Comparison of ENCODE assay signal across 21 cellular contexts in the genomic region with DNA sequence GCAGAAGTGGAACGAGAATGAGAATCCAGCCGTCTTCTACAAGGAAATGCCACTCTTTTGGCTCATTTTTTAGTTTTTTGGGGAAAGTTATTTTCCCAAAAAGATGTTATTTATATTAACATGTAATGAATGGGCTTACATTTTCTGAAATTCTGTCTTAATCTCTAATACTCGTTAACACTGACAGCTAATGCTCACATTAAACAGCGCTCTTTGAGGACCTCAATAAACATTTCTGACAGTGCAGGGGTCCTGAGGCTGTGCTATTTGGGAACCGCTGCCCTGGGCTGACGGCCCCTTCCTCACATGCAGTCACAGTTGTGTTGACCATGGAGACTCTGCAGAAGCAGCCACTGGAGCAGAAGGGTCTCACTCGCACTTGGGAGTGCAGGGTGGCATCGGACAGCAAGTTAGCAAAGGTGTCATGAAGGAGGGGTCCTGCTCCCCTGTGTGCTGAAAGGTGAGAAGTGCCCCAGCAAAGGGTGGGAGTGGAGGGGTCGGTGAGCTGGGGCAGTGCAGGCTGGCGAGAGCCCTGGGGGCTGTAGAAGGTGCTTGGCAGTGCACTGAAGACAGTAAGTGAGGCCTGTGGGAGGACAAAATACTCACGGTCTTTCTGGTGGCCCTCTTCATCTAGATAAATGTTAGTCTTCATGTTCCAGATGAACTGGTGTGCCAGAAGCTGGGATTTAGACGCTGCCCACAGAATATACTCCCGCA. TPM values are rescaled to one million over a fixed set of nuclear protein-coding genes. Genes with fewer than 3 reads are reported as not detected.
DNase-seq lines count a peak whose midpoint lies in the region; ATAC-seq, FAIRE-seq and TF ChIP-seq lines count a peak whose summit lies in the region.
"Had no signal": no experiment of that assay in that cellular context is flagged by ENCODE, and none has a peak within 500 bp of the region (broad histone marks: within the 10 kb centered on the region; RNA-seq: fewer than 3 reads in every experiment).

No MANE protein-coding gene starts in this region.

- no peaks in the 10 kb centered on the region for H3K27me3 ChIP-seq in H9 (ENCODE audit: insufficient read depth, low read length)
- no peaks in the 10 kb centered on the region for H3K27me3 ChIP-seq in K562 (ENCODE audit: control insufficient read depth in 2 of 2, insufficient read depth in 2 of 2, low read length in 2 of 2)
- no peaks in the 10 kb centered on the region for H3K27me3 ChIP-seq in adrenal gland

- no peak overlapping the region for H4K8ac ChIP-seq in H9 (replicated peaks; ENCODE audit: insufficient read length, low read depth, low read length)

- H3K23me2 ChIP-seq in H9 (ENCODE audit: insufficient read length, low read depth, low read length, poor library complexity, severe bottlenecking), result no peaks in the 10 kb centered on the region

- H3K4me2 ChIP-seq in H9 (ENCODE audit: insufficient read depth, insufficient read length, low read length) (no peak overlapping the region), K562 (ENCODE audit: insufficient read depth, low read length) (no peak overlapping the region)
- H3K4me2 ChIP-seq: PC-9 had no signal

- H3K27ac Mint-ChIP-seq in H9 (peak overlapping the region in 2 of 3 experiments; percentile 40 to 44; a peak in 2 of 7 replicates), memory B cell (peak overlapping the region; percentile 45)
- peak overlapping the region; percentile 46 for H3K27ac Mint-ChIP-seq in stimulated activated memory B cell treated with anti-CD40 and anti-IgM and Interleukin-4, amounts not matched to agents 10 μg/mL and 1 μg/mL and 100 μg/mL, for 72 hours

- no CpG with 5 or more reads among the region's 13 CpGs for WGBS in H9 (ENCODE audit: extremely low coverage, insufficient read length, low lambda C conversion rate)
- WGBS in K562 (ENCODE audit: insufficient coverage, low coverage, missing lambda C conversion rate), result 73% methylated on average over 13 of the region's 13 CpGs
- 93 to 95% (median 94%) methylated on average over 11 to 13 of the region's 13 CpGs for WGBS in adrenal gland, 4 donors

- H3K27ac ChIP-seq in H9 (ENCODE audit: insufficient read length, low read depth, low read length), result no peak overlapping the region
- H3K27ac ChIP-seq in K562 (ENCODE audit: extremely low read depth, low read depth, low read length), result no peak overlapping the region
- no peak overlapping the region for H3K27ac ChIP-seq in adrenal gland
- H3K27ac ChIP-seq: GM23248, PC-9, RWPE1 had no signal

- H2BK12ac ChIP-seq in H9 (ENCODE audit: insufficient read length, low read depth, low read length), result no peak overlapping the region

- H3K36me3 ChIP-seq in K562 (ENCODE audit: control insufficient read depth, insufficient read depth, low read length) (peaks cover 25% of the 10 kb centered on the region; the same call in 1 of the 3 replicates), adrenal gland (replicated peaks in 1 of 2) (peaks cover 0 to 20% of the 10 kb centered on the region in 2 donors)

- TF ChIP-seq RAD21 in K562 (CRISPR knock-in tag; conservative IDR thresholded peaks at IDR 0.05 in 1 of 2, IDR thresholded peaks at IDR 0.05 in 1 of 2), result no peak

- H3K79me1 ChIP-seq in H9 (ENCODE audit: insufficient read depth, low read depth, low read length, poor library complexity, severe bottlenecking), result no peaks in the 10 kb centered on the region

- H3K4me1 ChIP-seq in H9 (ENCODE audit: insufficient read depth, low read length), result no peaks in the 10 kb centered on the region
- H3K4me1 ChIP-seq in K562 (replicated peaks in 1 of 2; ENCODE audit: control insufficient read depth in 2 of 2, insufficient read depth in 2 of 2, low read length in 2 of 2), result peaks cover 0 to 8% of the 10 kb centered on the region in 2 experiments; a peak in 2 of 5 replicates
- H3K4me1 ChIP-seq in adrenal gland (replicated peaks in 1 of 2), result no peaks in the 10 kb centered on the region

- no peak overlapping the region for H3K4me3 Mint-ChIP-seq in H9
- no peak overlapping the region for H3K4me3 Mint-ChIP-seq in memory B cell
- no peak overlapping the region for H3K4me3 Mint-ChIP-seq in stimulated activated memory B cell treated with anti-CD40 and anti-IgM and Interleukin-4, amounts not matched to agents 10 μg/mL and 1 μg/mL and 100 μg/mL, for 72 hours
- H3K4me3 Mint-ChIP-seq: CD14-positive monocyte had no signal

- H2BK120ac ChIP-seq in H9 (ENCODE audit: low read depth, low read length, poor library complexity, severe bottlenecking), result no peak overlapping the region

- H3K56ac ChIP-seq in H9 (ENCODE audit: insufficient read length, low read depth, low read length), result no peak overlapping the region

- CTCF ChIA-PET in K562 (lab: Yijun Ruan, JAX; ENCODE audit: low intra/inter-chr PET ratio), result interaction anchor here (0.6 kb wide), 1 partner anchor 9 kb away, joined by 3 read pairs; no protein-coding TSS in a partner anchor

- H4K20me1 ChIP-seq in H9 (ENCODE audit: control insufficient read depth, insufficient read depth, insufficient read length), result no peaks in the 10 kb centered on the region
- no peaks in the 10 kb centered on the region for H4K20me1 ChIP-seq in K562 (replicated peaks; ENCODE audit: control insufficient read depth, insufficient read depth, low read length)

- H3K4me1 Mint-ChIP-seq in H9 (no peaks in the 10 kb centered on the region), memory B cell (peaks cover 16% of the 10 kb centered on the region)
- peaks cover 39% of the 10 kb centered on the region for H3K4me1 Mint-ChIP-seq in stimulated activated memory B cell treated with anti-CD40 and anti-IgM and Interleukin-4, amounts not matched to agents 10 μg/mL and 1 μg/mL and 100 μg/mL, for 72 hours

- H2BK15ac ChIP-seq in H9 (ENCODE audit: low read depth, low read length), result no peak overlapping the region

- ATAC-seq in K562 (peak; percentile 8; the same call in 2 of the 3 replicates), memory B cell (ENCODE audit: low read depth) (no peak), HG03175 (IDR thresholded peaks at IDR 0.05; ENCODE audit: unreplicated experiment) (no peak), GM21717 (IDR thresholded peaks at IDR 0.05; ENCODE audit: unreplicated experiment) (no peak), GM21528 (IDR thresholded peaks at IDR 0.05; ENCODE audit: low FRiP score, unreplicated experiment) (no peak)
- ATAC-seq in stimulated activated memory B cell treated with anti-CD40 and anti-IgM and Interleukin-4, amounts not matched to agents 10 μg/mL and 1 μg/mL and 100 μg/mL, for 72 hours, result no peak
- ATAC-seq: HepG2, SK-N-SH treated with all-trans-retinoic acid at 6 μM for 48 hours had no signal

- no peaks in the 10 kb centered on the region for H3K79me2 ChIP-seq in H9 (ENCODE audit: insufficient read depth, low read length)
- H3K79me2 ChIP-seq in K562 (ENCODE audit: control insufficient read depth, insufficient read depth, low read length), result no peaks in the 10 kb centered on the region

- H3K14ac ChIP-seq in H9 (ENCODE audit: insufficient read depth, low read length), result no peak overlapping the region

- H3K9ac ChIP-seq in H9 (ENCODE audit: extremely low read depth, insufficient read length, low read length) (no peak overlapping the region), K562 (ENCODE audit: insufficient read depth in 1 of 2, low read depth in 2 of 2, low read length in 2 of 2) (peak overlapping the region in 1 of 2 experiments; percentile 51; a peak in 1 of 4 replicates)
- H3K9ac ChIP-seq: GM23248 had no signal

- no peak for FAIRE-seq in K562 (lab: Jason Lieb, UNC)
- FAIRE-seq: HepG2 had no signal

- H3K4me3 ChIP-seq in K562 (no peak overlapping the region), adrenal gland (no peak overlapping the region)
- H3K4me3 ChIP-seq: GM23248, PC-9 had no signal

- DNase-seq in H9 (no peak), K562 (ENCODE audit: extremely low read depth in 1 of 4, low spot score in 3 of 4) (peak in 2 of 4 experiments; percentile 19 to 24), memory B cell (ENCODE audit: low spot score in 2 of 2) (no peak), adrenal gland (no peak)
- DNase-seq: DMS79 treated with DMSO at 0.1 percent for 48 hours, GM23248, NCI-H1417 treated with DMSO at 0.1 percent for 48 hours, NCI-H1930, NCI-H345, NCI-H526, PC-9, SIG-M5 had no signal

- H2AFZ ChIP-seq in H9 (ENCODE audit: low read length) (no peak overlapping the region), K562 (ENCODE audit: low read depth, low read length) (no peak overlapping the region)
- H2AFZ ChIP-seq: GM23248, PC-9 had no signal

- no TSS peak for BruUV-seq in K562 (replicated peaks; lab: Mats Ljungman, UMichigan)

- intact Hi-C loops in K562 (cut with micrococcal nuclease), result loop anchor here (5.0 kb wide), 1 partner anchor 41 kb away; no protein-coding TSS in a partner anchor
- intact Hi-C loops in adrenal gland (cut with DNase I), result loop anchor here in 1 of 2 donors (10.0 kb wide), 1 partner anchor 64 kb away; no protein-coding TSS in a partner anchor

- no peak overlapping the region for H4K5ac ChIP-seq in H9 (ENCODE audit: insufficient read length, low read depth, low read length)

- H3K9me3 ChIP-seq in H9 (ENCODE audit: control insufficient read depth, low read depth, low read length), result no peaks in the 10 kb centered on the region
- no peaks in the 10 kb centered on the region for H3K9me3 ChIP-seq in K562 (replicated peaks; ENCODE audit: control insufficient read depth, insufficient read depth, low read depth, low read length)
- H3K9me3 ChIP-seq in adrenal gland (replicated peaks in 1 of 3), result no peaks in the 10 kb centered on the region

- in situ Hi-C loops in K562 (cut with MboI), result no loop called here

- H3K4ac ChIP-seq in H9 (ENCODE audit: low read depth, low read length), result no peak overlapping the region

- H3K23ac ChIP-seq in H9 (ENCODE audit: insufficient read length, low read depth, low read length), result no peak overlapping the region

- H3K27me3 Mint-ChIP-seq in H9 (ENCODE audit: low read depth) (no peaks in the 10 kb centered on the region), memory B cell (no peaks in the 10 kb centered on the region)
- H3K27me3 Mint-ChIP-seq in stimulated activated memory B cell treated with anti-CD40 and anti-IgM and Interleukin-4, amounts not matched to agents 10 μg/mL and 1 μg/mL and 100 μg/mL, for 72 hours, result no peaks in the 10 kb centered on the region

- H3K9me3 Mint-ChIP-seq in H9 (no peaks in the 10 kb centered on the region), memory B cell (no peaks in the 10 kb centered on the region)
- no peaks in the 10 kb centered on the region for H3K9me3 Mint-ChIP-seq in stimulated activated memory B cell treated with anti-CD40 and anti-IgM and Interleukin-4, amounts not matched to agents 10 μg/mL and 1 μg/mL and 100 μg/mL, for 72 hours

- no peak overlapping the region for H3K18ac ChIP-seq in H9 (ENCODE audit: insufficient read length, low read depth, low read length)

- no peak overlapping the region for H2BK20ac ChIP-seq in H9 (ENCODE audit: low read depth, low read length, poor library complexity, severe bottlenecking)

- no peak overlapping the region for H4K91ac ChIP-seq in H9 (ENCODE audit: insufficient read length, low read depth, low read length)

- no peak overlapping the region for H3T11ph ChIP-seq in H9 (ENCODE audit: low read length)

- H2AK5ac ChIP-seq in H9 (ENCODE audit: insufficient read length, low read length), result no peak overlapping the region

- H3K36me3 Mint-ChIP-seq in H9 (ENCODE audit: insufficient read depth in 1 of 3, low read depth in 3 of 3) (peaks cover 4 to 13% (median 5%) of the 10 kb centered on the region in 3 experiments; a peak in 6 of 7 replicates), memory B cell (peaks cover 8% of the 10 kb centered on the region)
- peaks cover 29% of the 10 kb centered on the region for H3K36me3 Mint-ChIP-seq in stimulated activated memory B cell treated with anti-CD40 and anti-IgM and Interleukin-4, amounts not matched to agents 10 μg/mL and 1 μg/mL and 100 μg/mL, for 72 hours

- no peak for TF ChIP-seq CTCF in H9 (conservative IDR thresholded peaks at IDR 0.05)
- TF ChIP-seq CTCF in K562 (IDR thresholded peaks at IDR 0.05 in 2 of 3, conservative IDR thresholded peaks at IDR 0.05 in 1 of 3; ENCODE audit: insufficient read depth in 2 of 3, low read depth in 1 of 3, low read length in 3 of 3), result no peak
- no peak for TF ChIP-seq CTCF in adrenal gland (IDR thresholded peaks at IDR 0.05)

- POLR2A ChIA-PET in K562 (lab: Yijun Ruan, JAX), result interaction anchor here (1.0 to 1.8 kb wide), 5 partner anchors 10 to 42 kb away, joined by 3 to 5 read pairs (median 4); no protein-coding TSS in a partner anchor

- H2BK5ac ChIP-seq in H9 (ENCODE audit: insufficient read length, low read length), result no peak overlapping the region

- no peaks in the 10 kb centered on the region for H3K9me1 ChIP-seq in K562 (ENCODE audit: control insufficient read depth, insufficient read depth, low read length)

- TF ChIP-seq EP300 in K562 (IDR thresholded peaks at IDR 0.05; ENCODE audit: low read length), result no peak

- TF ChIP-seq POLR2A in K562 (conservative IDR thresholded peaks at IDR 0.05), result no peak
- TF ChIP-seq POLR2A in adrenal gland (IDR thresholded peaks at IDR 0.05), result no peak

RNA-seq across cellular contexts. Expression of a gene that starts 53.1 kb away (rescaled TPM):
- total RNA-seq in H9 (2021) (not detected in 2 replicates), K562 (2014; rRNA removed) (not detected in 2 replicates), K562 (2014; rRNA removed; fragmentation: Illumina TruSeq; extraction: Trizol) (not detected in 2 replicates), K562 (2015; rRNA removed; fragmentation: Illumina TruSeq; extraction: Trizol) (not detected in 2 replicates), K562 (2021) (0.09 and 0.22 TPM in 2 replicates), adrenal gland (1 to 10 TPM in 1 of 8 donors, under 1 TPM in 5, not detected in 2; 0.13 to 1.0 (median 0.30) TPM)
- not detected in 2 replicates for total RNA-seq in K562 (2011; cell fraction: chromatin; rRNA removed; ENCODE audit: low replicate concordance)
- total RNA-seq in K562 (2011; cell fraction: nucleolus; rRNA removed), result not detected in 2 replicates
- total RNA-seq in K562 (2011; cell fraction: nucleoplasm; rRNA removed), result not detected in 2 replicates
- polyA plus RNA-seq in K562 (2011; rRNA removed) (not detected in 2 replicates), K562 (2014; fragmentation: Illumina TruSeq; extraction: Trizol) (not detected in 2 replicates), K562 (2014; fragmentation: Nextera tagmentation; extraction: Ambion mirVana) (under 1 TPM; 0.04 to 0.11 TPM), K562 (2014; rRNA removed) (not detected in 2 replicates), adrenal gland (under 1 TPM; 0.10 to 0.18 (median 0.16) TPM)
- polyA plus RNA-seq in K562 (2011; cell fraction: cytosol; rRNA removed), result not detected in 2 replicates
- polyA plus RNA-seq in K562 (2011; cell fraction: nucleus; rRNA removed), result not detected in 2 replicates
- polyA plus RNA-seq in K562 (2012), result 0.11 and 0.16 TPM in 2 replicates
- not detected in 2 replicates for polyA minus RNA-seq in K562 (2011; rRNA and poly(A)+ RNA removed)
- polyA minus RNA-seq in K562 (2011; cell fraction: cytosol; rRNA and poly(A)+ RNA removed), result 1.0 TPM in 1 of 2 replicates, not detected in the other
- not detected in 2 replicates for polyA minus RNA-seq in K562 (2011; cell fraction: nucleus; rRNA and poly(A)+ RNA removed)
- total RNA-seq: GM23248, MCF 10A, PC-9 had no signal
- polyA plus RNA-seq: CD14-positive monocyte had no signal
